Comparison of ENCODE assay signal across 2 cellular contexts in genomic region chr3:157127831-157128767, GRCh38.
A peak's percentile ranks its signal among the peaks of the same experiment; 100 is the strongest.
TF ChIP-seq lines count a peak whose summit lies in the region.

No MANE protein-coding gene starts in this region.

TF ChIP-seq in K562, 482 proteins besides CTCF, POLR2A, EP300 and RAD21 (continued from another document and continues in another):
- no peak for TF ChIP-seq ZFP91 (CRISPR knock-in tag; IDR thresholded peaks at IDR 0.05)
- TF ChIP-seq SMAD4 (CRISPR knock-in tag; conservative IDR thresholded peaks at IDR 0.05), result peak; percentile 64; the same call in 1 of the 2 replicates
- TF ChIP-seq RBM25 (IDR thresholded peaks at IDR 0.05; ENCODE audit: low read depth, low read length, severe bottlenecking), result no peak
- no peak for TF ChIP-seq POLR2G (IDR thresholded peaks at IDR 0.05; ENCODE audit: low read depth, low read length)
- TF ChIP-seq EGR1 (conservative IDR thresholded peaks at IDR 0.05), result peak; percentile 64
- TF ChIP-seq DDX20 (tag; IDR thresholded peaks at IDR 0.05; ENCODE audit: low read depth), result no peak
- 0 out of 2 replicates have a peak, but pooled peaks have one; percentile 9 for TF ChIP-seq ZNF398 (CRISPR knock-in tag; IDR thresholded peaks at IDR 0.05)
- no peak for TF ChIP-seq FOXP1 (CRISPR knock-in tag; IDR thresholded peaks at IDR 0.05)
- no peak for TF ChIP-seq HLTF (IDR thresholded peaks at IDR 0.05)
- TF ChIP-seq CXXC5 (CRISPR knock-in tag; IDR thresholded peaks at IDR 0.05), result peak; percentile 49; the same call in 1 of the 2 replicates
- no peak for TF ChIP-seq ZBTB49 (CRISPR knock-in tag; IDR thresholded peaks at IDR 0.05; ENCODE audit: borderline replicate concordance)
- TF ChIP-seq FOXP4 (CRISPR knock-in tag; IDR thresholded peaks at IDR 0.05; ENCODE audit: borderline replicate concordance), result no peak
- TF ChIP-seq CREM (IDR thresholded peaks at IDR 0.05; ENCODE audit: low read depth), result peak; percentile 37; the same call in 1 of the 2 replicates
- peak; percentile 80 for TF ChIP-seq SMARCE1 (IDR thresholded peaks at IDR 0.05)
- TF ChIP-seq ZKSCAN8 (CRISPR knock-in tag; IDR thresholded peaks at IDR 0.05), result peak; percentile 76
- peak; percentile 79 for TF ChIP-seq TFE3 (CRISPR knock-in tag; IDR thresholded peaks at IDR 0.05)
- no peak for TF ChIP-seq NFYB (IDR thresholded peaks at IDR 0.05; ENCODE audit: extremely low read depth, insufficient read length)
- no peak for TF ChIP-seq ARID2 (IDR thresholded peaks at IDR 0.05)
- TF ChIP-seq BRF1 (IDR thresholded peaks at IDR 0.05; ENCODE audit: borderline replicate concordance, extremely low read depth, insufficient read length), result no peak
- no peak for TF ChIP-seq ZNF445 (CRISPR knock-in tag; IDR thresholded peaks at IDR 0.05; ENCODE audit: low read depth)
- TF ChIP-seq ATF1 (CRISPR knock-in tag; IDR thresholded peaks at IDR 0.05), result no peak
- no peak for TF ChIP-seq ATF1 (tag; IDR thresholded peaks at IDR 0.05)

TF ChIP-seq in HepG2, 621 proteins besides CTCF, POLR2A, EP300 and RAD21 (continued from another document and continues in another):
- TF ChIP-seq GATA4 (IDR thresholded peaks at IDR 0.05; ENCODE audit: borderline replicate concordance, low read depth) (peak; percentile 46; the same call in 1 of the 2 replicates), ELK4 (CRISPR knock-in tag; IDR thresholded peaks at IDR 0.05; ENCODE audit: borderline replicate concordance) (no peak), ZMAT5 (CRISPR knock-in tag; IDR thresholded peaks at IDR 0.05; ENCODE audit: borderline replicate concordance, low read depth) (no peak), ZNF850 (CRISPR knock-in tag; conservative IDR thresholded peaks at IDR 0.05) (no peak), CEBPB (IDR thresholded peaks at IDR 0.05; ENCODE audit: borderline replicate concordance, low read depth, low read length) (peak; percentile 55; the same call in 1 of the 2 replicates), ZNF329 (CRISPR knock-in tag; IDR thresholded peaks at IDR 0.05; ENCODE audit: low read depth) (no peak), ZNF576 (CRISPR knock-in tag; IDR thresholded peaks at IDR 0.05) (no peak), CCAR2 (optimal IDR thresholded peaks at IDR 0.05; ENCODE audit: low read depth, low read length) (no peak), HHEX (CRISPR knock-in tag; IDR thresholded peaks at IDR 0.05) (no peak), ZNF121 (CRISPR knock-in tag; IDR thresholded peaks at IDR 0.05) (no peak), ZNF883 (CRISPR knock-in tag; IDR thresholded peaks at IDR 0.05; ENCODE audit: not compliant biosample characterization) (no peak), ERF (CRISPR knock-in tag; IDR thresholded peaks at IDR 0.05) (no peak), ZNF354B (CRISPR knock-in tag; IDR thresholded peaks at IDR 0.05) (no peak), KDM2A (CRISPR knock-in tag; IDR thresholded peaks at IDR 0.05; ENCODE audit: borderline replicate concordance, low read depth) (0 out of 2 replicates have a peak, but pooled peaks have one; percentile 18), HNRNPUL1 (IDR thresholded peaks at IDR 0.05; ENCODE audit: low read depth, low read length) (no peak), THAP9 (CRISPR knock-in tag; IDR thresholded peaks at IDR 0.05; ENCODE audit: borderline replicate concordance) (no peak), NFAT5 (CRISPR knock-in tag; IDR thresholded peaks at IDR 0.05) (no peak), ZNF232 (CRISPR knock-in tag; IDR thresholded peaks at IDR 0.05; ENCODE audit: borderline replicate concordance) (peak; percentile 8; the same call in 1 of the 2 replicates), AKNA (CRISPR knock-in tag; IDR thresholded peaks at IDR 0.05; ENCODE audit: borderline replicate concordance) (no peak), ZNF44 (CRISPR knock-in tag; IDR thresholded peaks at IDR 0.05) (no peak), FOXO4 (CRISPR knock-in tag; conservative IDR thresholded peaks at IDR 0.05) (no peak), CCDC6 (CRISPR knock-in tag; IDR thresholded peaks at IDR 0.05) (no peak), SRSF1 (optimal IDR thresholded peaks at IDR 0.05; ENCODE audit: low read depth, low read length) (no peak), SMAD9 (CRISPR knock-in tag; IDR thresholded peaks at IDR 0.05) (no peak), GABPB1 (CRISPR knock-in tag; IDR thresholded peaks at IDR 0.05) (no peak), SETDB1 (CRISPR knock-in tag; IDR thresholded peaks at IDR 0.05; ENCODE audit: borderline replicate concordance) (no peak), FOXM1 (CRISPR knock-in tag; IDR thresholded peaks at IDR 0.05) (no peak), ZNF781 (CRISPR knock-in tag; IDR thresholded peaks at IDR 0.05; ENCODE audit: borderline replicate concordance, not compliant biosample characterization) (no peak), ZNF839 (CRISPR knock-in tag; IDR thresholded peaks at IDR 0.05; ENCODE audit: borderline replicate concordance) (no peak), ZNF607 (CRISPR knock-in tag; IDR thresholded peaks at IDR 0.05; ENCODE audit: borderline replicate concordance) (no peak), DRAP1 (CRISPR knock-in tag; IDR thresholded peaks at IDR 0.05) (peak; percentile 46; the same call in 1 of the 2 replicates), CAMTA2 (CRISPR knock-in tag; IDR thresholded peaks at IDR 0.05; ENCODE audit: borderline replicate concordance) (no peak), SALL2 (CRISPR knock-in tag; IDR thresholded peaks at IDR 0.05) (no peak), ISL2 (CRISPR knock-in tag; IDR thresholded peaks at IDR 0.05) (0 out of 2 replicates have a peak, but pooled peaks have one; percentile 7), NONO (IDR thresholded peaks at IDR 0.05) (no peak), NONO (CRISPR knock-in tag; conservative IDR thresholded peaks at IDR 0.05) (no peak), TAF15 (IDR thresholded peaks at IDR 0.05; ENCODE audit: low read depth, low read length, poor library complexity, severe bottlenecking) (no peak), ZNF17 (CRISPR knock-in tag; IDR thresholded peaks at IDR 0.05) (0 out of 2 replicates have a peak, but pooled peaks have one; percentile 8), RFX5 (IDR thresholded peaks at IDR 0.05; ENCODE audit: low read depth, low read length) (no peak), ZNF782 (CRISPR knock-in tag; IDR thresholded peaks at IDR 0.05; ENCODE audit: borderline replicate concordance) (no peak), KMT2A (CRISPR knock-in tag; IDR thresholded peaks at IDR 0.05) (no peak), FOXK2 (IDR thresholded peaks at IDR 0.05) (no peak)
